ENCODE assay signal across 28 cellular contexts in genomic region chr10:133032976-133033741, GRCh38. TPM values are rescaled to one million over a fixed set of nuclear protein-coding genes. Genes with fewer than 3 reads are reported as not detected.
"Had no signal": no experiment of that assay in that cellular context is flagged by ENCODE, and none has a peak within 500 bp of the region (broad histone marks: within the 10 kb centered on the region; RNA-seq: fewer than 3 reads in every experiment).

No MANE protein-coding gene starts in this region.

- H3K36me3 Mint-ChIP-seq: mesothelial cell of epicardium; naive B cell; stimulated activated effector memory CD8-positive, alpha-beta T cell treated with anti-CD3 and anti-CD28 coated beads, Interleukin-12 subunit alpha, Interleukin-12 subunit beta, amount 100 ng/mL, for 72 hours had no signal

- ATAC-seq: pancreas, upper lobe of right lung had no signal

- H3K4me3 ChIP-seq: left ventricle myocardium inferior, lung, pancreas, prostate gland, sigmoid colon, spleen, suprapubic skin, thoracic aorta, tibial artery, upper lobe of right lung had no signal

- H3K4me1 ChIP-seq: left ventricle myocardium inferior, pancreas, prostate gland, sigmoid colon, suprapubic skin, tibial artery, upper lobe of right lung had no signal

- H3K27ac ChIP-seq: left ventricle myocardium inferior, pancreas, prostate gland, sigmoid colon, spleen, suprapubic skin, thoracic aorta, tibial artery, upper lobe of right lung had no signal

- H3K9me3 Mint-ChIP-seq: mesothelial cell of epicardium; naive B cell; stimulated activated effector memory CD8-positive, alpha-beta T cell treated with anti-CD3 and anti-CD28 coated beads, Interleukin-12 subunit alpha, Interleukin-12 subunit beta, amount 100 ng/mL, for 72 hours; stimulated activated naive CD8-positive, alpha-beta T cell treated with anti-CD3 and anti-CD28 coated beads, Interleukin-15, Interleukin-2, amounts not matched to agents 100 ng/mL and 50 ng/mL, for 24 hours had no signal

- H3K27ac Mint-ChIP-seq: mesothelial cell of epicardium; stimulated activated effector memory CD8-positive, alpha-beta T cell treated with anti-CD3 and anti-CD28 coated beads, Interleukin-12 subunit alpha, Interleukin-12 subunit beta, amount 100 ng/mL, for 72 hours; stimulated activated naive CD8-positive, alpha-beta T cell treated with anti-CD3 and anti-CD28 coated beads, Interleukin-15, Interleukin-2, amounts not matched to agents 100 ng/mL and 50 ng/mL, for 24 hours had no signal

- H3K4me3 Mint-ChIP-seq: mesothelial cell of epicardium; naive B cell; stimulated activated effector memory CD8-positive, alpha-beta T cell treated with anti-CD3 and anti-CD28 coated beads, Interleukin-12 subunit alpha, Interleukin-12 subunit beta, amount 100 ng/mL, for 72 hours; stimulated activated naive CD8-positive, alpha-beta T cell treated with anti-CD3 and anti-CD28 coated beads, Interleukin-15, Interleukin-2, amounts not matched to agents 100 ng/mL and 50 ng/mL, for 24 hours had no signal

- H3K9me3 ChIP-seq: left ventricle myocardium inferior, pancreas, prostate gland, sigmoid colon, spleen, suprapubic skin, thoracic aorta, tibial artery, upper lobe of right lung had no signal

- H3K36me3 ChIP-seq: left ventricle myocardium inferior, pancreas, prostate gland, sigmoid colon, spleen, suprapubic skin, thoracic aorta, tibial artery, upper lobe of right lung had no signal

- DNase-seq: hypothalamus; islet precursor cell; left ventricle myocardium inferior; mesendoderm; naive B cell; nucleus accumbens; posterior cingulate gyrus; right cardiac atrium; sigmoid colon; small intestine; spleen; stimulated activated CD4-positive, alpha-beta T cell treated with anti-CD3 and anti-CD28 coated beads, Interleukin-4, amount 100 ng/mL, for 24 hours; stimulated activated naive CD4-positive, alpha-beta T cell; tibial artery; trophoblast cell; upper lobe of right lung had no signal

- H3K27me3 Mint-ChIP-seq: stimulated activated naive CD8-positive, alpha-beta T cell treated with anti-CD3 and anti-CD28 coated beads, Interleukin-15, Interleukin-2, amounts not matched to agents 100 ng/mL and 50 ng/mL, for 24 hours had no signal

- H3K27me3 ChIP-seq: pancreas had no signal

- H3K4me1 Mint-ChIP-seq: naive B cell; stimulated activated effector memory CD8-positive, alpha-beta T cell treated with anti-CD3 and anti-CD28 coated beads, Interleukin-12 subunit alpha, Interleukin-12 subunit beta, amount 100 ng/mL, for 72 hours had no signal

RNA-seq across cellular contexts. Expression of gene ADGRA1, which starts 54.6 kb away (rescaled TPM):
- total RNA-seq: kidney epithelial cell, left ventricle myocardium inferior, lower leg skin, mesothelial cell of epicardium, mononuclear cell, osteoblast, suprapubic skin, thoracic aorta, upper lobe of right lung had no signal
